ENCODE assay signal across 8 cellular contexts in the genomic region with DNA sequence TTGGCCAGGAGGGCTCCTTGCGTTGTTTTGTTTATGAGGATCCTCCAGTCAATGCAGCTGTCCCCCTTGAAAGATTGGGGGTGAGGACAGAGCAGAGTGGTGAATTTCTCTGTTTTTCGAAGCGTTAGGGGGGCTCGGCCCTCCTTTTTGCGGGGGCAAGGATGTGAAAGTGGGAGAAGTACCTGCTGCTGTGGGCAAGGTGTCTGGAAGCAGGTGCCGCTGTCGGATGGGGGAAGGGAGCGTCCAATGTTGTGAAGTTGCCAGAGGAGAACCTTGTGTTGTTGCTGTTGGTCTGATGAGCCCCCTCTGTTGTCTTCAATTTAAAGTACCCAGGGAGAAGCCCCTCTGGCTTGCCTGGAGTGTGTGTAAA. TPM values are rescaled to one million over a fixed set of nuclear protein-coding genes. Genes with fewer than 3 reads are reported as not detected.
DNase-seq lines count a peak whose midpoint lies in the region; ATAC-seq and TF ChIP-seq lines count a peak whose summit lies in the region.

No MANE protein-coding gene starts in this region.

- TF ChIP-seq CTCF in WERI-Rb-1 (IDR thresholded peaks at IDR 0.05; ENCODE audit: low read depth, low read length) (no peak), smooth muscle cell (IDR thresholded peaks at IDR 0.05; ENCODE audit: borderline replicate concordance, insufficient read depth, poor library complexity, severe bottlenecking) (no peak)

- peak overlapping the region; percentile 92 for H3K4me2 ChIP-seq in smooth muscle cell

- H3K9ac ChIP-seq in iPS-15b (ENCODE audit: low read depth, low read length): no peak overlapping the region
- H3K9ac ChIP-seq in smooth muscle cell (ENCODE audit: low read depth): no peak overlapping the region

- no peaks in the 10 kb centered on the region for H3K79me2 ChIP-seq in smooth muscle cell (ENCODE audit: low read depth)

- no peaks in the 10 kb centered on the region for H4K20me1 ChIP-seq in smooth muscle cell (ENCODE audit: low read depth)

- H3K36me3 ChIP-seq in WERI-Rb-1 (peaks cover 3% of the 10 kb centered on the region; the same call in 1 of the 2 replicates), iPS-15b (ENCODE audit: control insufficient read depth, insufficient read depth, low read length) (no peaks in the 10 kb centered on the region), smooth muscle cell (ENCODE audit: low read depth) (no peaks in the 10 kb centered on the region)

- DNase-seq in HT1080 (ENCODE audit: low read depth) (peak; percentile 10), WERI-Rb-1 (peak; percentile 45), smooth muscle cell (lab: John Stamatoyannopoulos, UW; ENCODE audit: unreplicated experiment) (no peak), retina (no peak)
- DNase-seq in activated T-cell treated with anti-CD3 and anti-CD28 coated beads, Interleukin-2, amount 50 U/mL, for 1 hour: no peak

- no peak for ATAC-seq in activated CD4-positive, CD25-positive, alpha-beta regulatory T cell treated with anti-CD3 and anti-CD28 coated beads, Interleukin-2, amount 50 U/mL, for 24 hours
- no peak for ATAC-seq in HG03432 (IDR thresholded peaks at IDR 0.05; ENCODE audit: unreplicated experiment)

- no peaks in the 10 kb centered on the region for H3F3A ChIP-seq in smooth muscle cell (ENCODE audit: low read depth)

- H3K4me3 ChIP-seq in WERI-Rb-1 (ENCODE audit: low read depth, low read length) (peak overlapping the region; percentile 94), iPS-15b (ENCODE audit: low read depth, low read length) (peak overlapping the region; percentile 76), smooth muscle cell (peak overlapping the region; percentile 76)

- 6% methylated on average over 7 of the region's 8 CpGs for WGBS in smooth muscle cell (ENCODE audit: low lambda C conversion rate)

- H2AFZ ChIP-seq in smooth muscle cell (ENCODE audit: low read depth): peak overlapping the region; percentile 97

- H3K9me3 ChIP-seq in WERI-Rb-1 (ENCODE audit: severe bottlenecking) (no peaks in the 10 kb centered on the region), iPS-15b (ENCODE audit: control insufficient read depth, insufficient read depth, low read length) (no peaks in the 10 kb centered on the region), smooth muscle cell (replicated peaks; ENCODE audit: low read depth) (no peaks in the 10 kb centered on the region)

- H3K27ac ChIP-seq in WERI-Rb-1: no peak overlapping the region
- H3K27ac ChIP-seq in smooth muscle cell (ENCODE audit: low read depth): no peak overlapping the region

- H3K4me1 ChIP-seq in iPS-15b (ENCODE audit: control insufficient read depth, insufficient read depth, low read length): peaks cover 5% of the 10 kb centered on the region
- H3K4me1 ChIP-seq in smooth muscle cell (ENCODE audit: low read depth): no peaks in the 10 kb centered on the region

- H3K27me3 ChIP-seq in WERI-Rb-1 (ENCODE audit: insufficient read depth, low read depth, severe bottlenecking) (no peaks in the 10 kb centered on the region), iPS-15b (ENCODE audit: control insufficient read depth, insufficient read depth, low read length) (peaks cover 30% of the 10 kb centered on the region), smooth muscle cell (ENCODE audit: low read depth) (peaks cover 24% of the 10 kb centered on the region)

RNA-seq across cellular contexts. Expression of a gene that starts 0.6 kb away (rescaled TPM):
- total RNA-seq in HT1080 (2014; rRNA removed; shearing (Covaris generic)): 8.8 and 14.6 TPM in 2 replicates
- 7.9 and 9.0 TPM in 2 replicates for polyA plus RNA-seq in HT1080 (2015; cell fraction: cytosol; rRNA removed)
- 10.3 and 11.5 TPM in 2 replicates for polyA plus RNA-seq in HT1080 (2015; cell fraction: nucleus; rRNA removed)
- 4.8 and 14.2 TPM in 2 replicates for total RNA-seq in smooth muscle cell
- 4.0 and 4.8 TPM in 2 replicates for polyA plus RNA-seq in smooth muscle cell

Comparison
In these comparisons a context has a peak if more than half of its experiments do, and no peak if none do; other contexts are left out.
1. DNase-seq: peak in HT1080 (single experiment) and WERI-Rb-1 (single experiment); none in smooth muscle cell (single experiment), activated T-cell treated with anti-CD3 and anti-CD28 coated beads, Interleukin-2, amount 50 U/mL, for 1 hour (single experiment) and retina (single experiment).
2. Peak in every context shown above with its lines, with median percentiles within 50 percentile points of each other: H3K4me3 ChIP-seq.